8 cellular contexts compared by ENCODE assay signal in genomic region chr3:27712136-27713065, GRCh38. TPM values are rescaled to one million over a fixed set of nuclear protein-coding genes. Genes with fewer than 3 reads are reported as not detected.
DNase-seq lines count a peak whose midpoint lies in the region; ATAC-seq and TF ChIP-seq lines count a peak whose summit lies in the region.

No MANE protein-coding gene starts in this region.

- DNase-seq in CD4-positive, CD25-positive, alpha-beta regulatory T cell, result peak; percentile 64 to 83 (median 78)
- DNase-seq in NT2/D1 (ENCODE audit: low read depth, low spot score) (peak; percentile 76), activated T-cell treated with anti-CD3 and anti-CD28 coated beads for 4 hours (peak; percentile 64), epithelial cell of proximal tubule (ENCODE audit: low read depth) (no peak)
- peak; percentile 81 for DNase-seq in stimulated activated CD8-positive, alpha-beta memory T cell treated with anti-CD3 and anti-CD28 coated beads, Interleukin-4, amount 100 ng/mL, for 48 hours

- peaks cover 43% of the 10 kb centered on the region for H3K27me3 ChIP-seq in CD4-positive, CD25-positive, alpha-beta regulatory T cell (ENCODE audit: control insufficient read depth, insufficient read depth, low read length)
- H3K27me3 ChIP-seq in NT2/D1 (ENCODE audit: insufficient read depth, insufficient read length) (peaks cover 73% of the 10 kb centered on the region), muscle layer of colon (ENCODE audit: control insufficient read depth in 1 of 2, insufficient read depth in 2 of 2, low read length in 2 of 2) (peaks cover 35 to 40% of the 10 kb centered on the region in 2 donors)

- peak overlapping the region; percentile 86 to 97 (median 96) for H3K4me3 Mint-ChIP-seq in CD4-positive, CD25-positive, alpha-beta regulatory T cell

- peaks cover 80% of the 10 kb centered on the region for H3K27me3 Mint-ChIP-seq in CD4-positive, CD25-positive, alpha-beta regulatory T cell

- peaks cover 0 to 32% (median 25%) of the 10 kb centered on the region in 4 donors for H3K4me1 Mint-ChIP-seq in CD4-positive, CD25-positive, alpha-beta regulatory T cell

- ATAC-seq in CD4-positive, CD25-positive, alpha-beta regulatory T cell (ENCODE audit: low read depth in 2 of 2), result peak; percentile 90 to 94
- ATAC-seq in GM19372 (IDR thresholded peaks at IDR 0.05; ENCODE audit: low read depth, unreplicated experiment), result peak; percentile 93
- ATAC-seq in HG03469 (IDR thresholded peaks at IDR 0.05; ENCODE audit: unreplicated experiment), result peak; percentile 95

- H3K9me3 Mint-ChIP-seq in CD4-positive, CD25-positive, alpha-beta regulatory T cell, result peaks cover 0 to 2% (median 0%) of the 10 kb centered on the region in 7 donors

- H3K9ac ChIP-seq in NT2/D1 (ENCODE audit: insufficient read length, low read depth), result peak overlapping the region; percentile 51
- peak overlapping the region; percentile 18 for H3K9ac ChIP-seq in muscle layer of colon (ENCODE audit: low read length)

- no peaks in the 10 kb centered on the region for H3K36me3 ChIP-seq in CD4-positive, CD25-positive, alpha-beta regulatory T cell (ENCODE audit: control insufficient read depth, insufficient read depth, low read length)
- H3K36me3 ChIP-seq in NT2/D1 (ENCODE audit: insufficient read depth, insufficient read length, low read length) (no peaks in the 10 kb centered on the region), muscle layer of colon (ENCODE audit: insufficient read depth, low read length) (no peaks in the 10 kb centered on the region)

- H3K9me3 ChIP-seq in CD4-positive, CD25-positive, alpha-beta regulatory T cell (ENCODE audit: control insufficient read depth in 2 of 2, low read length in 2 of 2), result no peaks in the 10 kb centered on the region
- H3K9me3 ChIP-seq in NT2/D1 (ENCODE audit: insufficient read depth, low read length), result no peaks in the 10 kb centered on the region
- no peaks in the 10 kb centered on the region for H3K9me3 ChIP-seq in muscle layer of colon (ENCODE audit: low read length)

- H3K36me3 Mint-ChIP-seq in CD4-positive, CD25-positive, alpha-beta regulatory T cell, result no peaks in the 10 kb centered on the region

- no peak overlapping the region for H3K27ac ChIP-seq in CD4-positive, CD25-positive, alpha-beta regulatory T cell (ENCODE audit: insufficient read depth, low read length, poor library complexity, severe bottlenecking)
- H3K27ac ChIP-seq in muscle layer of colon (ENCODE audit: low read depth, low read length), result no peak overlapping the region

- TF ChIP-seq CTCF in epithelial cell of proximal tubule (conservative IDR thresholded peaks at IDR 0.05; ENCODE audit: low read depth, low read length), result peak; percentile 81

- H3K27ac Mint-ChIP-seq in CD4-positive, CD25-positive, alpha-beta regulatory T cell, result peak overlapping the region; percentile 6 to 84 (median 82)

- H3K4me3 ChIP-seq in CD4-positive, CD25-positive, alpha-beta regulatory T cell (ENCODE audit: low read depth, low read length), result peak overlapping the region; percentile 89
- H3K4me3 ChIP-seq in NT2/D1 (ENCODE audit: insufficient read length, low read depth) (peak overlapping the region; percentile 40), epithelial cell of proximal tubule (ENCODE audit: low read depth, low read length) (peak overlapping the region; percentile 59), muscle layer of colon (ENCODE audit: low read depth in 1 of 2, low read length in 2 of 2) (peak overlapping the region; percentile 62 to 86)

- peaks cover 33% of the 10 kb centered on the region for H3K4me1 ChIP-seq in CD4-positive, CD25-positive, alpha-beta regulatory T cell (ENCODE audit: control insufficient read depth, insufficient read depth, low read length, poor library complexity, severe bottlenecking)
- H3K4me1 ChIP-seq in NT2/D1 (ENCODE audit: insufficient read depth, insufficient read length) (peaks cover 10% of the 10 kb centered on the region), muscle layer of colon (ENCODE audit: insufficient read depth, low read length) (peaks cover 16% of the 10 kb centered on the region)

RNA-seq across cellular contexts. Expression of gene EOMES, which starts 9.7 kb away (rescaled TPM):
- 0.91 TPM for total RNA-seq in CD4-positive, CD25-positive, alpha-beta regulatory T cell
- polyA plus RNA-seq in CD4-positive, CD25-positive, alpha-beta regulatory T cell, result 1 to 10 TPM in 1 of 4 donors, under 1 TPM in 3; 0.38 to 1.9 (median 0.73) TPM
- not detected in 2 replicates for total RNA-seq in epithelial cell of proximal tubule
